Comparison of ENCODE assay signal across 22 cellular contexts in genomic region chr12:7869137-7869536, GRCh38. TPM values are rescaled to one million over a fixed set of nuclear protein-coding genes. Genes with fewer than 3 reads are reported as not detected.
DNase-seq lines count a peak whose midpoint lies in the region; FAIRE-seq and TF ChIP-seq lines count a peak whose summit lies in the region.
"Had no signal": no experiment of that assay in that cellular context is flagged by ENCODE, and none has a peak within 500 bp of the region (broad histone marks: within the 10 kb centered on the region; RNA-seq: fewer than 3 reads in every experiment).

No MANE protein-coding gene starts in this region.

- no peak overlapping the region for H2AFZ ChIP-seq in keratinocyte (ENCODE audit: control insufficient read depth, low read length)

- no peak for TF ChIP-seq POLR2A in NB4 (IDR thresholded peaks at IDR 0.05; ENCODE audit: extremely low read depth, insufficient read length)

- TF ChIP-seq CTCF in NB4 (IDR thresholded peaks at IDR 0.05; ENCODE audit: low read depth, low read length) (no peak), choroid plexus epithelial cell (conservative IDR thresholded peaks at IDR 0.05; ENCODE audit: low read depth, low read length) (no peak), keratinocyte (optimal IDR thresholded peaks at IDR 0.05 in 1 of 3, IDR thresholded peaks at IDR 0.05 in 1 of 3, conservative IDR thresholded peaks at IDR 0.05 in 1 of 3; ENCODE audit: extremely low read depth in 1 of 3, insufficient read depth in 2 of 3, low read length in 3 of 3) (no peak)

- no peaks in the 10 kb centered on the region for H3K9me3 ChIP-seq in keratinocyte (ENCODE audit: control insufficient read depth, low read depth, low read length)
- H3K9me3 ChIP-seq: Peyer's patch had no signal

- FAIRE-seq in keratinocyte (lab: Jason Lieb, UNC), result peak; percentile 52
- FAIRE-seq: colon had no signal

- H3K79me2 ChIP-seq in keratinocyte (ENCODE audit: control insufficient read depth, insufficient read depth, low read length), result no peaks in the 10 kb centered on the region

- no peaks in the 10 kb centered on the region for H3K4me1 ChIP-seq in keratinocyte (ENCODE audit: control insufficient read depth, extremely low read depth, insufficient read depth, low read length)
- H3K4me1 ChIP-seq: Peyer's patch had no signal

- H3K9me1 ChIP-seq in keratinocyte (ENCODE audit: control insufficient read depth, extremely low read depth, insufficient read depth, low read length), result no peaks in the 10 kb centered on the region

- no peaks in the 10 kb centered on the region for H4K20me1 ChIP-seq in keratinocyte (ENCODE audit: control insufficient read depth, extremely low read depth, insufficient read depth, low read length)

- DNase-seq in DMS 273 (lab: John Stamatoyannopoulos, UW; ENCODE audit: unreplicated experiment), result peak; percentile 5
- DNase-seq in DMS 273 treated with DMSO at 0.1 percent for 48 hours (lab: John Stamatoyannopoulos, UW), result no peak
- DNase-seq in NB4 (ENCODE audit: low read depth), result peak; percentile 56
- DNase-seq in choroid plexus epithelial cell (ENCODE audit: low read depth), result peak; percentile 33
- DNase-seq in keratinocyte (ENCODE audit: low read depth, low spot score), result peak; percentile 15
- DNase-seq in DMS79 (lab: John Stamatoyannopoulos, UW), result no peak
- no peak for DNase-seq in activated CD4-positive, alpha-beta T cell treated with anti-CD3 and anti-CD28 coated beads, Interleukin-2, amount 50 U/mL, for 1 hour
- no peak for DNase-seq in activated T-cell treated with anti-CD3 and anti-CD28 coated beads for 4 hours
- DNase-seq: activated CD4-positive, alpha-beta T cell treated with anti-CD3 and anti-CD28 coated beads, Interleukin-2, amount 10 ng/mL, durations not matched to agents 7 days and 5 days; aorta; DMS79 treated with DMSO at 0.1 percent for 48 hours; H9; head of caudate nucleus; Karpas-422; NCI-H1417 treated with DMSO at 0.1 percent for 48 hours; NCI-H774; nucleus accumbens; Peyer's patch; stimulated activated CD4-positive, alpha-beta T cell treated with anti-CD3 and anti-CD28 coated beads, Interleukin-15, amount 100 ng/mL, for 24 hours had no signal

- no peak overlapping the region for H3K4me2 ChIP-seq in keratinocyte (ENCODE audit: control insufficient read depth, extremely low read depth, insufficient read depth, low read depth, low read length)

- dilution Hi-C loops in keratinocyte (cut with MboI; ENCODE audit: extremely low pct_ligation_motif_present, low sequenced_read_pairs), result no loop called here

- H3K27ac ChIP-seq in keratinocyte (ENCODE audit: control insufficient read depth, insufficient read depth, low read length), result no peak overlapping the region
- H3K27ac ChIP-seq: 22Rv1, Peyer's patch had no signal

- H3K4me3 ChIP-seq in NB4 (ENCODE audit: low read depth, low read length) (no peak overlapping the region), choroid plexus epithelial cell (ENCODE audit: low read depth, low read length) (no peak overlapping the region), keratinocyte (ENCODE audit: control insufficient read depth in 2 of 3, extremely low read depth in 1 of 3, insufficient read depth in 2 of 3, low read depth in 1 of 3, low read length in 3 of 3) (no peak overlapping the region)
- H3K4me3 ChIP-seq: Peyer's patch had no signal

- H3K9ac ChIP-seq in keratinocyte (ENCODE audit: control insufficient read depth, extremely low read depth, insufficient read depth, low read length), result no peak overlapping the region

- H3K36me3 ChIP-seq in keratinocyte (ENCODE audit: control insufficient read depth in 2 of 2, extremely low read depth in 1 of 2, insufficient read depth in 2 of 2, low read length in 2 of 2), result no peaks in the 10 kb centered on the region
- H3K36me3 ChIP-seq: Peyer's patch had no signal

- H3K27me3 ChIP-seq in keratinocyte (ENCODE audit: control insufficient read depth, extremely low read depth, insufficient read depth, low read length), result peaks cover 18% of the 10 kb centered on the region
- H3K27me3 ChIP-seq: Peyer's patch had no signal

RNA-seq across cellular contexts. Expression of gene SLC2A14, which starts 3.6 kb away (rescaled TPM):
- polyA plus RNA-seq in keratinocyte, result 0.11 to 2.2 TPM (median 0.51 TPM) in 3 replicates
- polyA plus RNA-seq in keratinocyte (2011; ENCODE audit: low read depth), result 0.55 TPM
- 0.14 and 0.50 TPM in 2 replicates for polyA plus RNA-seq in keratinocyte (2011; cell fraction: cytosol; rRNA removed)
- 1.6 and 1.8 TPM in 2 replicates for polyA plus RNA-seq in keratinocyte (2011; cell fraction: nucleus; rRNA removed)
- polyA plus RNA-seq in keratinocyte (2012; ENCODE audit: low replicate concordance), result 0.08 and 1.6 TPM in 2 replicates
- 0.67 to 4.7 TPM in 2 of 3 replicates, not detected in the other for polyA minus RNA-seq in keratinocyte
- polyA minus RNA-seq in keratinocyte (2011; cell fraction: cytosol; rRNA and poly(A)+ RNA removed), result not detected
- polyA minus RNA-seq in keratinocyte (2011; cell fraction: nucleus; rRNA and poly(A)+ RNA removed), result 0.42 and 1.2 TPM in 2 replicates
- polyA plus RNA-seq: aorta, liver had no signal

Comparison
In these comparisons a context has a peak if more than half of its experiments do, and no peak if none do; other contexts are left out.
1. DNase-seq: peak in DMS 273 (single experiment), NB4 (single experiment), choroid plexus epithelial cell (single experiment) and keratinocyte (single experiment); none in DMS 273 treated with DMSO at 0.1 percent for 48 hours (single experiment), DMS79 (single experiment), activated CD4-positive, alpha-beta T cell treated with anti-CD3 and anti-CD28 coated beads, Interleukin-2, amount 50 U/mL, for 1 hour (single experiment) and activated T-cell treated with anti-CD3 and anti-CD28 coated beads for 4 hours (single experiment).